ENCODE assay signal across 8 cellular contexts in genomic region chr12:67355428-67356385, GRCh38.
A peak's percentile ranks its signal among the peaks of the same experiment; 100 is the strongest.
DNase-seq lines count a peak whose midpoint lies in the region; ATAC-seq, FAIRE-seq and TF ChIP-seq lines count a peak whose summit lies in the region.

No MANE protein-coding gene starts in this region.

- H3K4me1 ChIP-seq in IMR-90 (ENCODE audit: control insufficient read depth, insufficient read depth, low read length) = peaks cover 3% of the 10 kb centered on the region
- no peaks in the 10 kb centered on the region for H3K4me1 ChIP-seq in HepG2 (ENCODE audit: insufficient read depth, low read length)
- peaks cover 30% of the 10 kb centered on the region for H3K4me1 ChIP-seq in upper lobe of right lung

- peaks cover 0 to 8% of the 10 kb centered on the region in 2 donors for H3K4me1 Mint-ChIP-seq in natural killer cell
- H3K4me1 Mint-ChIP-seq in natural killer cell treated with Interleukin-12 subunit alpha and Interleukin-12 subunit beta and Interleukin-15 and Interleukin-18, amount 100 ng/mL, for 72 hours (ENCODE audit: low read depth in 2 of 2) = peaks cover 10 to 12% of the 10 kb centered on the region in 2 donors
- H3K4me1 Mint-ChIP-seq in chondrocyte (ENCODE audit: low read depth) = peaks cover 56% of the 10 kb centered on the region

- no peak overlapping the region for H2BK20ac ChIP-seq in IMR-90 (ENCODE audit: low read depth, low read length)

- CTCF ChIA-PET in IMR-90 (lab: Yijun Ruan, JAX) = interaction anchor here (0.6 to 2.7 kb wide), 13 partner anchors 11 to 591 kb away, joined by 3 to 8 read pairs (median 3); no protein-coding TSS in a partner anchor
- CTCF ChIA-PET in HepG2 (lab: Yijun Ruan, JAX; ENCODE audit: low intra/inter-chr PET ratio, low total read pairs) = interaction anchor here (2.0 to 3.2 kb wide), 2 partner anchors 86 to 587 kb away, joined by 11 to 19 read pairs; no protein-coding TSS in a partner anchor

- H3K9me1 ChIP-seq in IMR-90 (ENCODE audit: insufficient read depth, low read length) = no peaks in the 10 kb centered on the region

- no peak overlapping the region; the same call in 2 of the 3 replicates for H2BK15ac ChIP-seq in IMR-90 (ENCODE audit: low read depth, low read length)

- TF ChIP-seq CTCF in natural killer cell (IDR thresholded peaks at IDR 0.05) (peak; percentile 81), IMR-90 (conservative IDR thresholded peaks at IDR 0.05; ENCODE audit: low read depth, low read length) (peak; percentile 75), chondrocyte (IDR thresholded peaks at IDR 0.05) (peak; percentile 89), HepG2 (CRISPR knock-in tag; IDR thresholded peaks at IDR 0.05) (peak; percentile 57), upper lobe of right lung (IDR thresholded peaks at IDR 0.05) (peak; percentile 60)

- no peak overlapping the region for H2BK120ac ChIP-seq in IMR-90 (ENCODE audit: low read depth, low read length)

- no peak overlapping the region for H3K23ac ChIP-seq in IMR-90 (ENCODE audit: low read depth, low read length)

- no peak overlapping the region for H3K56ac ChIP-seq in IMR-90 (ENCODE audit: extremely low read depth, insufficient read depth, low read length)

- DNase-seq in natural killer cell = no peak
- DNase-seq in natural killer cell treated with Interleukin-12 subunit alpha and Interleukin-12 subunit beta and Interleukin-15 and Interleukin-18, amount 100 ng/mL, for 72 hours (ENCODE audit: low spot score) = no peak
- DNase-seq in IMR-90 = peak; percentile 69
- peak; percentile 4 for DNase-seq in NOMO-1 treated with dmso at 0.1 percent for 144 hours (lab: John Stamatoyannopoulos, UW; ENCODE audit: unreplicated experiment)
- DNase-seq in chondrocyte (ENCODE audit: low spot score) = no peak
- peak; percentile 42 for DNase-seq in HepG2 (ENCODE audit: low spot score)
- DNase-seq in upper lobe of right lung = no peak

- H2AK5ac ChIP-seq in IMR-90 (ENCODE audit: low read depth, low read length) = no peak overlapping the region

- TF ChIP-seq EP300 in HepG2 (IDR thresholded peaks at IDR 0.05; ENCODE audit: low read depth in 2 of 2, low read length in 2 of 2) (no peak), HepG2 (CRISPR knock-in tag; IDR thresholded peaks at IDR 0.05; ENCODE audit: borderline replicate concordance) (no peak)

- H3K9me3 ChIP-seq in IMR-90 (ENCODE audit: control insufficient read depth, insufficient read depth, low read length) (no peaks in the 10 kb centered on the region), HepG2 (ENCODE audit: low read length) (no peaks in the 10 kb centered on the region), upper lobe of right lung (no peaks in the 10 kb centered on the region)

- H2AFZ ChIP-seq in IMR-90 (replicated peaks; ENCODE audit: low read length, poor library complexity) = no peak overlapping the region
- no peak overlapping the region for H2AFZ ChIP-seq in HepG2 (ENCODE audit: low read length)

- H3K18ac ChIP-seq in IMR-90 (ENCODE audit: low read depth, low read length) = no peak overlapping the region

- no peak overlapping the region for H3K4me3 Mint-ChIP-seq in natural killer cell
- no peak overlapping the region for H3K4me3 Mint-ChIP-seq in natural killer cell treated with Interleukin-12 subunit alpha and Interleukin-12 subunit beta and Interleukin-15 and Interleukin-18, amount 100 ng/mL, for 72 hours
- no peak overlapping the region for H3K4me3 Mint-ChIP-seq in chondrocyte (ENCODE audit: unreplicated experiment)

- no CpG with 5 or more reads among the region's 8 CpGs for WGBS in IMR-90 (ENCODE audit: extremely low coverage in 2 of 2, insufficient read length in 1 of 2), 2 experiments
- 10% methylated on average over 8 of the region's 8 CpGs for WGBS in HepG2 (ENCODE audit: low lambda C conversion rate)

- no peak for FAIRE-seq in HepG2 (lab: Jason Lieb, UNC)

- H4K8ac ChIP-seq in IMR-90 (ENCODE audit: low read depth in 2 of 2, low read length in 2 of 2) = no peak overlapping the region

- no peak for TF ChIP-seq POLR2A in IMR-90 (IDR thresholded peaks at IDR 0.05; ENCODE audit: low read depth, low read length)
- no peak for TF ChIP-seq POLR2A in HepG2 (IDR thresholded peaks at IDR 0.05; ENCODE audit: insufficient read depth in 1 of 2, low read depth in 2 of 2, low read length in 2 of 2)

- H4K5ac ChIP-seq in IMR-90 (ENCODE audit: low read depth, low read length) = no peak overlapping the region

- H3K9me3 Mint-ChIP-seq in natural killer cell (no peaks in the 10 kb centered on the region), chondrocyte (ENCODE audit: low read depth) (peaks cover 3% of the 10 kb centered on the region)
- H3K9me3 Mint-ChIP-seq in natural killer cell treated with Interleukin-12 subunit alpha and Interleukin-12 subunit beta and Interleukin-15 and Interleukin-18, amount 100 ng/mL, for 72 hours = no peaks in the 10 kb centered on the region

- no peaks in the 10 kb centered on the region for H3K36me3 ChIP-seq in IMR-90 (ENCODE audit: control insufficient read depth, insufficient read depth, low read length)
- H3K36me3 ChIP-seq in HepG2 (replicated peaks in 1 of 2; ENCODE audit: control insufficient read depth in 1 of 2, insufficient read depth in 2 of 2, low read length in 2 of 2) = no peaks in the 10 kb centered on the region
- no peaks in the 10 kb centered on the region for H3K36me3 ChIP-seq in upper lobe of right lung

- H3K4me2 ChIP-seq in IMR-90 (ENCODE audit: low read depth, low read length) (no peak overlapping the region), HepG2 (ENCODE audit: low read depth, low read length) (no peak overlapping the region)

- no peak overlapping the region for H4K91ac ChIP-seq in IMR-90 (ENCODE audit: insufficient read depth, low read depth, low read length)

- H3K4ac ChIP-seq in IMR-90 (ENCODE audit: low read depth, low read length) = no peak overlapping the region

- POLR2A ChIA-PET in IMR-90 (lab: Charles Lee; ENCODE audit: unreplicated experiment) = interaction anchor here (0.6 kb wide), 1 partner anchor 86 kb away, joined by 31 read pairs; the partner anchor contains the start of gene CAND1
- POLR2A ChIA-PET in HepG2 (lab: Yijun Ruan, JAX) = no interaction called here

- no peak overlapping the region for H3K27ac ChIP-seq in IMR-90 (ENCODE audit: insufficient read depth, low read length)
- H3K27ac ChIP-seq in HepG2 (ENCODE audit: extremely low read length, insufficient read depth, low read length) = no peak overlapping the region
- no peak overlapping the region for H3K27ac ChIP-seq in upper lobe of right lung

- in situ Hi-C loops in IMR-90 (cut with MboI; ENCODE audit: low sequenced_read_pairs) = loop anchor here (5.0 to 10.0 kb wide), 3 partner anchors 82 to 587 kb away; no protein-coding TSS in a partner anchor
- in situ Hi-C loops in HepG2 (cut with HindIII; ENCODE audit: extremely low pct_ligation_motif_present, low pct_unique_long_range_greater_than_20kb) = loop anchor here (5.0 kb wide), 2 partner anchors 87 to 587 kb away; no protein-coding TSS in a partner anchor

- no peaks in the 10 kb centered on the region for H4K20me1 ChIP-seq in IMR-90 (ENCODE audit: insufficient read depth, low read length)
- no peaks in the 10 kb centered on the region for H4K20me1 ChIP-seq in HepG2 (ENCODE audit: insufficient read depth, low read length)

- H3K4me3 ChIP-seq in IMR-90 (ENCODE audit: insufficient read depth, low read depth, low read length) (no peak overlapping the region), HepG2 (replicated peaks in 1 of 3; ENCODE audit: insufficient read depth in 1 of 3, low read depth in 2 of 3, low read length in 3 of 3) (no peak overlapping the region), upper lobe of right lung (no peak overlapping the region)

- intact Hi-C loops in natural killer cell (cut with micrococcal nuclease) (loop anchor here (1.0 to 10.0 kb wide), 4 partner anchors 87 to 959 kb away; no protein-coding TSS in a partner anchor), IMR-90 (cut with micrococcal nuclease) (loop anchor here (1.0 to 5.0 kb wide), 7 partner anchors 59 to 961 kb away; partner anchors contain the start of gene DYRK2), HepG2 (cut with micrococcal nuclease; ENCODE audit: unreplicated experiment) (loop anchor here (1.0 kb wide), 2 partner anchors 87 to 588 kb away; no protein-coding TSS in a partner anchor), upper lobe of right lung (cut with DNase I) (loop anchor here (5.0 kb wide), 1 partner anchor 587 kb away; no protein-coding TSS in a partner anchor)

- H3K36me3 Mint-ChIP-seq in natural killer cell (no peaks in the 10 kb centered on the region), chondrocyte (ENCODE audit: low read depth) (peaks cover 2% of the 10 kb centered on the region)
- no peaks in the 10 kb centered on the region for H3K36me3 Mint-ChIP-seq in natural killer cell treated with Interleukin-12 subunit alpha and Interleukin-12 subunit beta and Interleukin-15 and Interleukin-18, amount 100 ng/mL, for 72 hours

- H3K9ac ChIP-seq in IMR-90 (ENCODE audit: low read depth, low read length) (no peak overlapping the region), HepG2 (ENCODE audit: insufficient read depth, low read depth, low read length) (no peak overlapping the region)

- BruUV-seq in IMR-90 (replicated peaks; lab: Mats Ljungman, UMichigan) = no TSS peak
- no TSS peak for BruUV-seq in HepG2 (replicated peaks; lab: Mats Ljungman, UMichigan)

- no peak overlapping the region for H2BK5ac ChIP-seq in IMR-90 (ENCODE audit: low read depth, low read length, poor library complexity, severe bottlenecking)

- H3K27ac Mint-ChIP-seq in natural killer cell (no peak overlapping the region), chondrocyte (ENCODE audit: unreplicated experiment) (no peak overlapping the region)
- peak overlapping the region in 1 of 2 donors; percentile 6 for H3K27ac Mint-ChIP-seq in natural killer cell treated with Interleukin-12 subunit alpha and Interleukin-12 subunit beta and Interleukin-15 and Interleukin-18, amount 100 ng/mL, for 72 hours

- no peaks in the 10 kb centered on the region for H3K27me3 ChIP-seq in IMR-90 (ENCODE audit: control insufficient read depth, insufficient read depth, low read length)
- no peaks in the 10 kb centered on the region for H3K27me3 ChIP-seq in HepG2 (ENCODE audit: control insufficient read depth in 1 of 2, insufficient read depth in 2 of 2, low read length in 2 of 2)
- no peaks in the 10 kb centered on the region for H3K27me3 ChIP-seq in upper lobe of right lung

- H3K14ac ChIP-seq in IMR-90 (replicated peaks; ENCODE audit: low read depth, low read length) = 0 out of 2 replicates have a peak overlapping the region, but pooled peaks have one; percentile 12

- dilution Hi-C loops in IMR-90 (cut with HindIII; ENCODE audit: low sequenced_read_pairs, unreplicated experiment) = no loop called here

- H3K27me3 Mint-ChIP-seq in natural killer cell (ENCODE audit: low read depth in 2 of 2) (peaks cover 3 to 5% of the 10 kb centered on the region in 2 donors), chondrocyte (ENCODE audit: low read depth) (no peaks in the 10 kb centered on the region)
- peaks cover 0 to 10% of the 10 kb centered on the region in 2 donors for H3K27me3 Mint-ChIP-seq in natural killer cell treated with Interleukin-12 subunit alpha and Interleukin-12 subunit beta and Interleukin-15 and Interleukin-18, amount 100 ng/mL, for 72 hours

- H2AK9ac ChIP-seq in IMR-90 (replicated peaks; ENCODE audit: low read depth, low read length, poor library complexity) = no peak overlapping the region

- H3K79me2 ChIP-seq in HepG2 (ENCODE audit: insufficient read depth, low read length) = no peaks in the 10 kb centered on the region

- ATAC-seq in natural killer cell (peak in 2 of 3 donors; percentile 64 to 66), IMR-90 (ENCODE audit: low read depth) (0 out of 2 replicates have a peak, but pooled peaks have one; percentile 24), HepG2 (peak; percentile 67), upper lobe of right lung (peak; percentile 70), GM18909 (IDR thresholded peaks at IDR 0.05; ENCODE audit: poor library complexity, unreplicated experiment) (no peak)
- no peak for ATAC-seq in natural killer cell treated with Interleukin-12 subunit alpha and Interleukin-12 subunit beta and Interleukin-15 and Interleukin-18, amount 100 ng/mL, for 72 hours

- TF ChIP-seq RAD21 in IMR-90 (IDR thresholded peaks at IDR 0.05; ENCODE audit: low read length) = peak; percentile 80
- TF ChIP-seq RAD21 in HepG2 (CRISPR knock-in tag; IDR thresholded peaks at IDR 0.05) = 0 out of 2 replicates have a peak, but pooled peaks have one; percentile 24

- no peaks in the 10 kb centered on the region for H3K79me1 ChIP-seq in IMR-90 (ENCODE audit: low read depth in 1 of 2, low read length in 2 of 2)

Comparison
In these comparisons a context has a peak if more than half of its experiments do, and no peak if none do; other contexts are left out.
1. ATAC-seq: peak in natural killer cell (2 of 3), IMR-90 (single experiment), HepG2 (single experiment) and upper lobe of right lung (single experiment); none in natural killer cell treated with Interleukin-12 subunit alpha and Interleukin-12 subunit beta and Interleukin-15 and Interleukin-18, amount 100 ng/mL, for 72 hours (0 of 2) and GM18909 (single experiment).
2. DNase-seq: peak in IMR-90 (single experiment), NOMO-1 treated with dmso at 0.1 percent for 144 hours (single experiment) and HepG2 (single experiment); none in natural killer cell (single experiment), natural killer cell treated with Interleukin-12 subunit alpha and Interleukin-12 subunit beta and Interleukin-15 and Interleukin-18, amount 100 ng/mL, for 72 hours (single experiment), chondrocyte (single experiment) and upper lobe of right lung (single experiment).
3. Peak in every context shown above with its lines, with median percentiles within 50 percentile points of each other: CTCF ChIP-seq.